ENCODE assay signal across 8 cellular contexts in the genomic region with DNA sequence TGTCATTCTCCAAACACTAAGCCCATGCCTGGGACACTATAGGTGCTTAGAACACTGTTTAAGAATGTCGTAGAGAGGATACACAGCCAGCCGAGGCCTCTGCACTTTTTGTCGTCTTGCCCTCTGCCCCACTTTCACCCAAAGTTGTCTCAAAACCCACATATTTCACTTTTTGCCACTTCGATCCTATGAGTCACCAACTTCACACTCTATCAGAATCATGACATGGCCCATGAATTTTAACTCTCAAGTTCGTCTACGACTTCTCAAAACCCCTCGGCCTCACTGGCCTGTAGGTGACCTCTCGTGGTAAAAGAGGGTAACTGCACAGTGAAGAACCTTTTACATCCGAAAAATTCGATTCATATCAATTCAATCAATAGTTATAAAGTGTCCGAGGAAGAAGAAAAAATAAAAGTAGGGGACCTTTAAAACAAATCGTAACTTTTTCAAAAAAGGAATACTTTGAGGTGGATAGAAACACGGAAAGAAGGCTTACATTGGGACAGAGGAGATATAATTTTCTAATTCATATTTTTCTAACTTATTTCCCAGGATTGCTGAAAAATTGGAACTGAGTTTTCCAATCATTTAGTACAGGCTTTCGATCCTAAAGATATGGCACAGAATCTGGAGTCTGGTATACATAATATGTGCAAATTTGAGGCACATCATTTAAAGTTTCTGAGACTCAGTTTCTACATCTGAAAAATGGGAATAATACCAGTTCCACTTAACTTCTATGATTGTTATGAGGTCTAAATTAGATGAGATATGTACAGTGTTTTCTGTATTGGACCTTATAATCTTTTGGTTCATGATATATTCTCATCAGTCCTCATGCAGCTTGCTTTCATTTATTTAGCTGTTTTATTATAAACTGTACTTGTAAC.
DNase-seq lines count a peak whose midpoint lies in the region; ATAC-seq and TF ChIP-seq lines count a peak whose summit lies in the region.

No MANE protein-coding gene starts in this region.

- no peak for TF ChIP-seq EP300 in tibial nerve (IDR thresholded peaks at IDR 0.05)

- TF ChIP-seq CTCF in PC-3 (conservative IDR thresholded peaks at IDR 0.05; ENCODE audit: low read depth, low read length) = peak; percentile 84
- TF ChIP-seq CTCF in chondrocyte (IDR thresholded peaks at IDR 0.05) = peak; percentile 96
- TF ChIP-seq CTCF in tibial nerve (IDR thresholded peaks at IDR 0.05) = peak; percentile 74 to 90 (median 87)

- peaks cover 10% of the 10 kb centered on the region for H3K4me1 Mint-ChIP-seq in chondrocyte (ENCODE audit: low read depth)

- peaks cover 16% of the 10 kb centered on the region; the same call in 1 of the 2 replicates for H3K27me3 ChIP-seq in PC-3 (ENCODE audit: low read length)
- no peaks in the 10 kb centered on the region for H3K27me3 ChIP-seq in tibial nerve

- H2AFZ ChIP-seq in PC-3 (ENCODE audit: low read length) = no peak overlapping the region

- H3K27ac ChIP-seq in PC-3 (ENCODE audit: low read length) = no peak overlapping the region
- H3K27ac ChIP-seq in tibial nerve = no peak overlapping the region

- no peaks in the 10 kb centered on the region for H3K79me2 ChIP-seq in PC-3 (ENCODE audit: low read length)

- H3K4me1 ChIP-seq in PC-3 (ENCODE audit: insufficient read depth, low read length) (no peaks in the 10 kb centered on the region), tibial nerve (peaks cover 0 to 11% (median under 1%) of the 10 kb centered on the region in 4 donors)

- BruUV-seq in PC-3 (replicated peaks; lab: Mats Ljungman, UMichigan) = no TSS peak

- H3K9me2 ChIP-seq in PC-3 (replicated peaks; ENCODE audit: low read length) = no peaks in the 10 kb centered on the region

- TF ChIP-seq POLR2A in tibial nerve (IDR thresholded peaks at IDR 0.05) = no peak

- H4K20me1 ChIP-seq in PC-3 (ENCODE audit: low read length) = no peaks in the 10 kb centered on the region

- intact Hi-C loops in PC-3 (cut with micrococcal nuclease) = loop anchor here (2.0 kb wide), 1 partner anchor 127 kb away; no protein-coding TSS in a partner anchor

- H3K9ac ChIP-seq in PC-3 (ENCODE audit: low read length) = no peak overlapping the region

- no peak overlapping the region for H3K27ac Mint-ChIP-seq in chondrocyte (ENCODE audit: unreplicated experiment)

- H3K4me2 ChIP-seq in PC-3 (ENCODE audit: low read length) = no peak overlapping the region

- no peaks in the 10 kb centered on the region for H3K36me3 Mint-ChIP-seq in chondrocyte (ENCODE audit: low read depth)

- 20 to 21% methylated on average over 14 of the region's 14 CpGs for WGBS in tibial nerve, 2 donors

- H3K27me3 Mint-ChIP-seq in chondrocyte (ENCODE audit: low read depth) = peaks cover 3% of the 10 kb centered on the region

- H3F3A ChIP-seq in PC-3 (ENCODE audit: low read length, unreplicated experiment) = no peaks in the 10 kb centered on the region

- H3K4me3 Mint-ChIP-seq in chondrocyte (ENCODE audit: unreplicated experiment) = no peak overlapping the region

- H3K9me3 ChIP-seq in PC-3 (ENCODE audit: low read length) = no peaks in the 10 kb centered on the region
- peaks cover 0 to 4% (median 0%) of the 10 kb centered on the region in 4 donors for H3K9me3 ChIP-seq in tibial nerve

- peak; percentile 51 for ATAC-seq in HG02588 (IDR thresholded peaks at IDR 0.05; ENCODE audit: unreplicated experiment)
- ATAC-seq in PC-3 = no peak
- ATAC-seq in left lobe of liver = peak; percentile 88
- no peak for ATAC-seq in activated CD4-positive, CD25-positive, alpha-beta regulatory T cell treated with anti-CD3 and anti-CD28 coated beads, Interleukin-2, amount 50 U/mL, for 24 hours

- peak; percentile 28 to 39 for DNase-seq in SHP77 (lab: John Stamatoyannopoulos, UW)
- no peak for DNase-seq in SHP77 treated with DMSO at 0.1 percent for 48 hours (lab: John Stamatoyannopoulos, UW)
- peak; percentile 59 for DNase-seq in PC-3
- no peak for DNase-seq in chondrocyte (ENCODE audit: low spot score)
- no peak for DNase-seq in left lobe of liver (ENCODE audit: low spot score)
- peak in 1 of 2 donors; percentile 19 for DNase-seq in tibial nerve (ENCODE audit: low spot score in 2 of 2)

- CTCF ChIA-PET in PC-3 (lab: Charles Lee) = no interaction called here

- H3K9me3 Mint-ChIP-seq in chondrocyte (ENCODE audit: low read depth) = no peaks in the 10 kb centered on the region

- POLR2A ChIA-PET in PC-3 (lab: Charles Lee; ENCODE audit: unreplicated experiment) = no interaction called here

- H3K36me3 ChIP-seq in PC-3 (ENCODE audit: low read depth, low read length) (no peaks in the 10 kb centered on the region), tibial nerve (no peaks in the 10 kb centered on the region)

- H3K4me3 ChIP-seq in PC-3 (ENCODE audit: low read length) = no peak overlapping the region
- no peak overlapping the region for H3K4me3 ChIP-seq in tibial nerve

Comparison
In these comparisons a context has a peak if more than half of its experiments do, and no peak if none do; other contexts are left out.
1. DNase-seq: peak in SHP77 (2 of 2) and PC-3 (single experiment); none in SHP77 treated with DMSO at 0.1 percent for 48 hours (single experiment), chondrocyte (single experiment) and left lobe of liver (single experiment).
2. ATAC-seq: peak in HG02588 (single experiment) and left lobe of liver (single experiment); none in PC-3 (single experiment) and activated CD4-positive, CD25-positive, alpha-beta regulatory T cell treated with anti-CD3 and anti-CD28 coated beads, Interleukin-2, amount 50 U/mL, for 24 hours (0 of 2).
3. Peak in every context shown above with its lines, with median percentiles within 50 percentile points of each other: CTCF ChIP-seq.